Comparison of ENCODE assay signal across 17 cellular contexts in genomic region chr17:42493324-42493723, GRCh38.
"Had no signal": no experiment of that assay in that cellular context is flagged by ENCODE, and none has a peak within 500 bp of the region (broad histone marks: within the 10 kb centered on the region; RNA-seq: fewer than 3 reads in every experiment).

No MANE protein-coding gene starts in this region.

- H3K4me3 ChIP-seq: adrenal gland, gastrocnemius medialis, left lung, pancreas, upper lobe of right lung had no signal

- H3K27ac ChIP-seq: adrenal gland, left lung, neutrophil, pancreas, upper lobe of right lung had no signal

- H3K9me3 Mint-ChIP-seq: activated naive CD4-positive, alpha-beta T cell treated with anti-CD3 and anti-CD28 coated beads, Interleukin-2, amount 50 U/mL, for 72 hours; activated T-helper 1 cell treated with anti-CD3 and anti-CD28 coated beads, Interleukin-12 subunit alpha, Interleukin-12 subunit beta, Interleukin-2, Interleukin-4 antibody, amounts not matched to agents 30 ng/mL and 10 ng/mL and 1 ng/mL, durations not matched to agents 14 hours and 24 hours and 36 hours; stimulated activated naive B cell treated with anti-CD40 and anti-IgM and Interleukin-4, amounts not matched to agents 10 μg/mL and 1 μg/mL and 100 μg/mL, for 72 hours had no signal

- DNase-seq: activated CD4-positive, alpha-beta T cell treated with anti-CD3 and anti-CD28 coated beads for 36 hours; activated CD4-positive, alpha-beta T cell treated with anti-CD3 and anti-CD28 coated beads, Interleukin-2, amount 50 U/mL, for 48 hours; activated gamma-delta T cell treated with Interleukin-2 at 50 U/mL for 16 hours; activated T-cell treated with anti-CD3 and anti-CD28 coated beads for 4 hours; gastrocnemius medialis; head of caudate nucleus; kidney; left lung; pancreas; stimulated activated naive B cell treated with anti-CD40 and anti-IgM and Interleukin-4, amounts not matched to agents 10 μg/mL and 1 μg/mL and 100 μg/mL, for 72 hours; T1000; upper lobe of right lung had no signal

- H3K9me3 ChIP-seq: adrenal gland, gastrocnemius medialis, left lung, neutrophil, pancreas, upper lobe of right lung had no signal

- H3K4me3 Mint-ChIP-seq: activated CD4-positive, alpha-beta T cell treated with anti-CD3 and anti-CD28 coated beads for 36 hours; activated T-helper 1 cell treated with anti-CD3 and anti-CD28 coated beads, Interleukin-12 subunit alpha, Interleukin-12 subunit beta, Interleukin-2, Interleukin-4 antibody, amounts not matched to agents 30 ng/mL and 10 ng/mL and 1 ng/mL, durations not matched to agents 14 hours and 24 hours and 36 hours; stimulated activated naive B cell treated with anti-CD40 and anti-IgM and Interleukin-4, amounts not matched to agents 10 μg/mL and 1 μg/mL and 100 μg/mL, for 72 hours had no signal

- ATAC-seq: activated CD4-positive, alpha-beta T cell treated with anti-CD3 and anti-CD28 coated beads for 36 hours; activated naive CD4-positive, alpha-beta T cell treated with anti-CD3 and anti-CD28 coated beads, Interleukin-2, amount 50 U/mL, for 72 hours; esophagus mucosa; gastrocnemius medialis; left lung; stimulated activated naive B cell treated with anti-CD40 and anti-IgM and Interleukin-4, amounts not matched to agents 10 μg/mL and 1 μg/mL and 100 μg/mL, for 72 hours; upper lobe of right lung had no signal

- H3K27me3 ChIP-seq: adrenal gland, gastrocnemius medialis, left lung, neutrophil, pancreas, upper lobe of right lung had no signal

- H3K27me3 Mint-ChIP-seq: activated CD4-positive, alpha-beta T cell treated with anti-CD3 and anti-CD28 coated beads for 36 hours; stimulated activated naive B cell treated with anti-CD40 and anti-IgM and Interleukin-4, amounts not matched to agents 10 μg/mL and 1 μg/mL and 100 μg/mL, for 72 hours had no signal

- H3K4me1 ChIP-seq: left lung, pancreas, upper lobe of right lung had no signal

- H3K27ac Mint-ChIP-seq: activated CD4-positive, alpha-beta T cell treated with anti-CD3 and anti-CD28 coated beads for 36 hours; activated T-helper 1 cell treated with anti-CD3 and anti-CD28 coated beads, Interleukin-12 subunit alpha, Interleukin-12 subunit beta, Interleukin-2, Interleukin-4 antibody, amounts not matched to agents 30 ng/mL and 10 ng/mL and 1 ng/mL, durations not matched to agents 14 hours and 24 hours and 36 hours; stimulated activated naive B cell treated with anti-CD40 and anti-IgM and Interleukin-4, amounts not matched to agents 10 μg/mL and 1 μg/mL and 100 μg/mL, for 72 hours had no signal
